Comparison of ENCODE assay signal across 1 cellular context in genomic region chr6:110816677-110817076, GRCh38.
TF ChIP-seq lines count a peak whose summit lies in the region.

No MANE protein-coding gene starts in this region.

TF ChIP-seq in HCT116, 20 proteins besides CTCF, POLR2A, EP300 and RAD21 (continued from another document):
- no peak for TF ChIP-seq ZBTB33 (IDR thresholded peaks at IDR 0.05; ENCODE audit: extremely low read depth, insufficient replicate concordance, low read length)
